In genomic region chr2:159658887-159659437, GRCh38 we compare ENCODE assay signal across 19 cellular contexts. TPM values are rescaled to one million over a fixed set of nuclear protein-coding genes. Genes with fewer than 3 reads are reported as not detected.
DNase-seq lines count a peak whose midpoint lies in the region; ATAC-seq, FAIRE-seq and TF ChIP-seq lines count a peak whose summit lies in the region.
"Had no signal": no experiment of that assay in that cellular context is flagged by ENCODE, and none has a peak within 500 bp of the region (broad histone marks: within the 10 kb centered on the region; RNA-seq: fewer than 3 reads in every experiment).

No MANE protein-coding gene starts in this region.

- peak; percentile 66 for ATAC-seq in lung (ENCODE audit: insufficient read depth, low FRiP score)

- H3K4me1 ChIP-seq in lung (ENCODE audit: control insufficient read depth in 2 of 2, insufficient read depth in 2 of 2, low read length in 2 of 2) = no peaks in the 10 kb centered on the region
- H3K4me1 ChIP-seq: Caco-2 had no signal

- in situ Hi-C loops in KBM-7 (cut with MboI; ENCODE audit: low pct_unique_long_range_greater_than_20kb, low sequenced_read_pairs) = no loop called here

- H3K4me3 ChIP-seq in MG63 = no peak overlapping the region
- no peak overlapping the region for H3K4me3 ChIP-seq in choroid plexus epithelial cell (ENCODE audit: low read depth, low read length)
- H3K4me3 ChIP-seq in lung = no peak overlapping the region

- DNase-seq in AG08395 (ENCODE audit: low spot score) (peak; percentile 12), MG63 (peak; percentile 19), choroid plexus epithelial cell (ENCODE audit: low read depth) (peak; percentile 45), lung (ENCODE audit: low spot score) (no peak), RCC 7860 (ENCODE audit: low spot score) (no peak), middle frontal gyrus (ENCODE audit: extremely low spot score, low spot score) (no peak), KBM-7 (no peak), NCI-H82 (lab: John Stamatoyannopoulos, UW) (no peak)
- DNase-seq: activated CD4-positive, CD25-positive, alpha-beta regulatory T cell treated with anti-CD3 and anti-CD28 coated beads, Interleukin-2, amount 50 U/mL, for 72 hours; activated naive CD4-positive, alpha-beta T cell treated with Interleukin-2 at 50 U/mL for 16 hours; Caco-2; immature natural killer cell; NCI-H187; NCI-H69; posterior cingulate gyrus; T-helper 2 cell had no signal

- H3K9me3 ChIP-seq in MG63 = no peaks in the 10 kb centered on the region
- H3K9me3 ChIP-seq in lung (ENCODE audit: control insufficient read depth in 2 of 2, insufficient read depth in 1 of 2, low read length in 1 of 2) = no peaks in the 10 kb centered on the region
- H3K9me3 ChIP-seq: Caco-2 had no signal

- H3K27ac ChIP-seq in lung (ENCODE audit: low read depth in 1 of 2, low read length in 1 of 2) = peak overlapping the region in 1 of 2 donors; percentile 33
- H3K27ac ChIP-seq: KMS-11 had no signal

- H3K36me3 ChIP-seq in MG63 (no peaks in the 10 kb centered on the region), lung (ENCODE audit: control insufficient read depth in 2 of 2, insufficient read depth in 2 of 2, low read length in 2 of 2) (no peaks in the 10 kb centered on the region)

- no peak for FAIRE-seq in RCC 7860 (lab: Jason Lieb, UNC)
- FAIRE-seq: bronchial epithelial cell, G401.6 had no signal

- 61 to 84% methylated on average over 5 of the region's 5 CpGs for WGBS in lung, 2 donors

- H3K27me3 ChIP-seq in MG63 (no peaks in the 10 kb centered on the region), lung (ENCODE audit: control insufficient read depth, insufficient read depth) (no peaks in the 10 kb centered on the region)

- TF ChIP-seq CTCF in choroid plexus epithelial cell (conservative IDR thresholded peaks at IDR 0.05; ENCODE audit: low read depth, low read length) (no peak), lung (IDR thresholded peaks at IDR 0.05; ENCODE audit: control extremely low read depth, extremely low read depth) (no peak)

RNA-seq across cellular contexts. Expression of gene BAZ2B, which starts 42.6 kb away (rescaled TPM):
- 2.1 and 12.2 TPM in 2 replicates for total RNA-seq in MG63 (2014; rRNA removed; shearing (Covaris generic); ENCODE audit: low replicate concordance)
- 100 to 1,000 TPM in 1 of 2 donors, 10 to 100 TPM in 1; 60.3 to 266 TPM for total RNA-seq in lung
- polyA plus RNA-seq in lung = 10 to 100 TPM; 18.3 to 18.8 TPM

RNA-seq across cellular contexts. Expression of gene MARCHF7, which starts 53.3 kb away (rescaled TPM):
- total RNA-seq in MG63 (2014; rRNA removed; shearing (Covaris generic); ENCODE audit: low replicate concordance) = 105 and 340 TPM in 2 replicates
- total RNA-seq in lung = 100 to 1,000 TPM in 1 of 2 donors, 10 to 100 TPM in 1; 63.7 to 168 TPM
- 10 to 100 TPM; 22.6 to 47.2 TPM for polyA plus RNA-seq in lung

Comparison
In these comparisons a context has a peak if more than half of its experiments do, and no peak if none do; other contexts are left out.
1. DNase-seq: peak in AG08395 (single experiment), MG63 (single experiment) and choroid plexus epithelial cell (single experiment); none in lung (single experiment), RCC 7860 (single experiment), middle frontal gyrus (single experiment), KBM-7 (single experiment) and NCI-H82 (single experiment).